In the genomic region with DNA sequence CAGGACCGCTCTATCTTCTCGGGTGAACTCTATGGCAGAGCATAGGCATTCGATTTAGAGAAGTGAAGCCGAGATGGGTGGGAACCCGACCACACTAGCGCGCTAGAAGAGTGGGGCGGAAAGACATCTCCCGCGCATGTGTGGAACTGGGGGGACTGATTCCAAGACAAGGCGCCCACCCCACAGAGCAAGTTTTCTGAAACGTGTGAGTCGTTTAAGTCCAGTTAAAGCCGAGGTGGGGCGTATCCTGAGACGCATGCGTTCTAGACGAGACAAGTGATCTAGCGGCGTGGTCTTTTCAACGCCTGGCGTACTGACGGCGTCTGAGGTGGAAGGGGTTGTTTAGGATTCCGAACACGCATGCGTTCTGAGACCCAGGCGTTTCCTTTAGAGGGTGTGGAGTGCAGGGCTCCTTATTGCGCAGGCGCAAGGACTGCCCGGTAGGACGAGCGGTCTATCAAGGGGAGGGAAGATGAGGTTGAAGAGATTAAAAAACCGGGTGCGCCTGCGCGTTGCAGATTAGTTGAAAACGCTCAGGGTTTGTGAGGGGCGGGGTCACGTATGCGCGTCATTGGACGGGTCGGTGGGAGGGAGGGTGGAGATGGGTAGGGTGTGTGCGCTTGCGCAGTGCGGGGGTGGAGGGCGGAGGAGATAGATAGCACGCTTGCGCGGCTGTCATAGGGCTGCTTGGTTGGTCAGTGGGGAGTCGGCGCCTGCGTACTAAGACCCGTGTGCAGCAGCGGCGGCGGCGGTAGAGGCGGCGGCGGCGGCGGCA, we compare ENCODE assay signal across 1 cellular context.
A peak's percentile ranks its signal among the peaks of the same experiment; 100 is the strongest.
TF ChIP-seq lines count a peak whose summit lies in the region.

EIF5A (plus strand) TSS at position 718 of the 775 bp plus-strand sequence. CDS start 2,008 bp downstream, outside the sequence.

TF ChIP-seq in HepG2, 621 proteins besides CTCF, POLR2A, EP300 and RAD21 (continued from another document and continues in another):
- TF ChIP-seq, protein P1, sequence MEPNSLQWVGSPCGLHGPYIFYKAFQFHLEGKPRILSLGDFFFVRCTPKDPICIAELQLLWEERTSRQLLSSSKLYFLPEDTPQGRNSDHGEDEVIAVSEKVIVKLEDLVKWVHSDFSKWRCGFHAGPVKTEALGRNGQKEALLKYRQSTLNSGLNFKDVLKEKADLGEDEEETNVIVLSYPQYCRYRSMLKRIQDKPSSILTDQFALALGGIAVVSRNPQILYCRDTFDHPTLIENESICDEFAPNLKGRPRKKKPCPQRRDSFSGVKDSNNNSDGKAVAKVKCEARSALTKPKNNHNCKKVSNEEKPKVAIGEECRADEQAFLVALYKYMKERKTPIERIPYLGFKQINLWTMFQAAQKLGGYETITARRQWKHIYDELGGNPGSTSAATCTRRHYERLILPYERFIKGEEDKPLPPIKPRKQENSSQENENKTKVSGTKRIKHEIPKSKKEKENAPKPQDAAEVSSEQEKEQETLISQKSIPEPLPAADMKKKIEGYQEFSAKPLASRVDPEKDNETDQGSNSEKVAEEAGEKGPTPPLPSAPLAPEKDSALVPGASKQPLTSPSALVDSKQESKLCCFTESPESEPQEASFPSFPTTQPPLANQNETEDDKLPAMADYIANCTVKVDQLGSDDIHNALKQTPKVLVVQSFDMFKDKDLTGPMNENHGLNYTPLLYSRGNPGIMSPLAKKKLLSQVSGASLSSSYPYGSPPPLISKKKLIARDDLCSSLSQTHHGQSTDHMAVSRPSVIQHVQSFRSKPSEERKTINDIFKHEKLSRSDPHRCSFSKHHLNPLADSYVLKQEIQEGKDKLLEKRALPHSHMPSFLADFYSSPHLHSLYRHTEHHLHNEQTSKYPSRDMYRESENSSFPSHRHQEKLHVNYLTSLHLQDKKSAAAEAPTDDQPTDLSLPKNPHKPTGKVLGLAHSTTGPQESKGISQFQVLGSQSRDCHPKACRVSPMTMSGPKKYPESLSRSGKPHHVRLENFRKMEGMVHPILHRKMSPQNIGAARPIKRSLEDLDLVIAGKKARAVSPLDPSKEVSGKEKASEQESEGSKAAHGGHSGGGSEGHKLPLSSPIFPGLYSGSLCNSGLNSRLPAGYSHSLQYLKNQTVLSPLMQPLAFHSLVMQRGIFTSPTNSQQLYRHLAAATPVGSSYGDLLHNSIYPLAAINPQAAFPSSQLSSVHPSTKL (CRISPR knock-in tag; IDR thresholded peaks at IDR 0.05): 0 out of 2 replicates have a peak, but pooled peaks have one; percentile 5
- no peak for TF ChIP-seq SRF (IDR thresholded peaks at IDR 0.05; ENCODE audit: low read depth, low read length)
- TF ChIP-seq ZNF33B (CRISPR knock-in tag; IDR thresholded peaks at IDR 0.05): no peak
- TF ChIP-seq ZNF337 (CRISPR knock-in tag; IDR thresholded peaks at IDR 0.05; ENCODE audit: borderline replicate concordance, low read depth): 0 out of 2 replicates have a peak, but pooled peaks have one; percentile 58
- peak; percentile 39; the same call in 1 of the 2 replicates for TF ChIP-seq ZFP90 (CRISPR knock-in tag; IDR thresholded peaks at IDR 0.05; ENCODE audit: borderline replicate concordance)
- no peak for TF ChIP-seq RXRA (CRISPR knock-in tag; IDR thresholded peaks at IDR 0.05)
- no peak for TF ChIP-seq EEA1 (CRISPR knock-in tag; IDR thresholded peaks at IDR 0.05; ENCODE audit: borderline replicate concordance)
- TF ChIP-seq ARNT (IDR thresholded peaks at IDR 0.05): no peak
- peak; percentile 76; the same call in 1 of the 2 replicates for TF ChIP-seq ZNF598 (CRISPR knock-in tag; IDR thresholded peaks at IDR 0.05; ENCODE audit: borderline replicate concordance)
- TF ChIP-seq POLR2G (IDR thresholded peaks at IDR 0.05; ENCODE audit: low read depth, low read length): peak; percentile 87
- no peak for TF ChIP-seq NFYB (CRISPR knock-in tag; IDR thresholded peaks at IDR 0.05)
- TF ChIP-seq SPEN (CRISPR knock-in tag; IDR thresholded peaks at IDR 0.05; ENCODE audit: low read depth): peak; percentile 40; the same call in 1 of the 2 replicates
- peak; percentile 49 for TF ChIP-seq JARID2 (CRISPR knock-in tag; IDR thresholded peaks at IDR 0.05; ENCODE audit: insufficient replicate concordance)
- TF ChIP-seq ZNF276 (CRISPR knock-in tag; IDR thresholded peaks at IDR 0.05; ENCODE audit: low read depth): peak; percentile 74; the same call in 1 of the 2 replicates
- TF ChIP-seq, protein P2, sequence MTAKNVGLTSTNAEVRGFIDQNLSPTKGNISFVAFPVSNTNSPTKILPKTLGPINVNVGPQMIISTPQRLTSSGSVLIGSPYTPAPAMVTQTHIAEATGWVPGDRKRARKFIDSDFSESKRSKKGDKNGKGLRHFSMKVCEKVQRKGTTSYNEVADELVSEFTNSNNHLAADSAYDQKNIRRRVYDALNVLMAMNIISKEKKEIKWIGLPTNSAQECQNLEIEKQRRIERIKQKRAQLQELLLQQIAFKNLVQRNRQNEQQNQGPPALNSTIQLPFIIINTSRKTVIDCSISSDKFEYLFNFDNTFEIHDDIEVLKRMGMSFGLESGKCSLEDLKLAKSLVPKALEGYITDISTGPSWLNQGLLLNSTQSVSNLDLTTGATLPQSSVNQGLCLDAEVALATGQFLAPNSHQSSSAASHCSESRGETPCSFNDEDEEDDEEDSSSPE (CRISPR knock-in tag; IDR thresholded peaks at IDR 0.05): no peak
- TF ChIP-seq BCL6 (CRISPR knock-in tag; IDR thresholded peaks at IDR 0.05): peak; percentile 21; the same call in 1 of the 2 replicates
- no peak for TF ChIP-seq SATB2 (CRISPR knock-in tag; IDR thresholded peaks at IDR 0.05)
- TF ChIP-seq HES4 (CRISPR knock-in tag; IDR thresholded peaks at IDR 0.05; ENCODE audit: borderline replicate concordance): no peak
- no peak for TF ChIP-seq ZNF646 (CRISPR knock-in tag; IDR thresholded peaks at IDR 0.05)
- TF ChIP-seq CREM (IDR thresholded peaks at IDR 0.05): peak; percentile 16; the same call in 1 of the 2 replicates
- no peak for TF ChIP-seq CREM (CRISPR knock-in tag; IDR thresholded peaks at IDR 0.05)
- TF ChIP-seq THAP7 (CRISPR knock-in tag; IDR thresholded peaks at IDR 0.05): peak; percentile 67; the same call in 1 of the 2 replicates
- no peak; the same call in 1 of the 2 replicates for TF ChIP-seq FOXO1 (CRISPR knock-in tag; IDR thresholded peaks at IDR 0.05)
- TF ChIP-seq KDM2A (CRISPR knock-in tag; IDR thresholded peaks at IDR 0.05; ENCODE audit: borderline replicate concordance, low read depth): peak; percentile 75; the same call in 1 of the 2 replicates
- TF ChIP-seq, protein P3, sequence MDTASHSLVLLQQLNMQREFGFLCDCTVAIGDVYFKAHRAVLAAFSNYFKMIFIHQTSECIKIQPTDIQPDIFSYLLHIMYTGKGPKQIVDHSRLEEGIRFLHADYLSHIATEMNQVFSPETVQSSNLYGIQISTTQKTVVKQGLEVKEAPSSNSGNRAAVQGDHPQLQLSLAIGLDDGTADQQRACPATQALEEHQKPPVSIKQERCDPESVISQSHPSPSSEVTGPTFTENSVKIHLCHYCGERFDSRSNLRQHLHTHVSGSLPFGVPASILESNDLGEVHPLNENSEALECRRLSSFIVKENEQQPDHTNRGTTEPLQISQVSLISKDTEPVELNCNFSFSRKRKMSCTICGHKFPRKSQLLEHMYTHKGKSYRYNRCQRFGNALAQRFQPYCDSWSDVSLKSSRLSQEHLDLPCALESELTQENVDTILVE (CRISPR knock-in tag; IDR thresholded peaks at IDR 0.05): peak; percentile 86
- TF ChIP-seq POLR2AphosphoS2 (IDR thresholded peaks at IDR 0.05; ENCODE audit: low read depth, low read length): no peak; the same call in 1 of the 2 replicates
- peak; percentile 4 for TF ChIP-seq TEAD3 (CRISPR knock-in tag; optimal IDR thresholded peaks at IDR 0.05; ENCODE audit: borderline replicate concordance)
- peak; percentile 49; the same call in 1 of the 2 replicates for TF ChIP-seq ZNF12 (CRISPR knock-in tag; IDR thresholded peaks at IDR 0.05)
